ENCODE assay signal across 10 cellular contexts in genomic region chr7:96388166-96388565, GRCh38.
DNase-seq lines count a peak whose midpoint lies in the region; ATAC-seq lines count a peak whose summit lies in the region.
"Had no signal": no experiment of that assay in that cellular context is flagged by ENCODE, and none has a peak within 500 bp of the region (broad histone marks: within the 10 kb centered on the region; RNA-seq: fewer than 3 reads in every experiment).

No MANE protein-coding gene starts in this region.

- DNase-seq in LHCN-M2 (ENCODE audit: low read depth) = peak; percentile 58
- peak; percentile 79 for DNase-seq in adipocyte (ENCODE audit: low read depth)
- DNase-seq in glomerular visceral epithelial cell (ENCODE audit: extremely low spot score) = peak; percentile 53
- no peak for DNase-seq in hippocampal formation (lab: John Stamatoyannopoulos, UW)
- no peak for DNase-seq in NCI-H446 treated with DMSO at 0.1 percent for 48 hours (lab: John Stamatoyannopoulos, UW)
- DNase-seq: activated gamma-delta T cell, nucleus accumbens had no signal

- no peaks in the 10 kb centered on the region for H3K9me3 ChIP-seq in adipocyte (ENCODE audit: control insufficient read depth, low read length)
- H3K9me3 ChIP-seq in subcutaneous abdominal adipose tissue (ENCODE audit: control insufficient read depth in 5 of 5, low read length in 5 of 5) = no peaks in the 10 kb centered on the region

- peak overlapping the region; percentile 56 for H3K27ac ChIP-seq in subcutaneous abdominal adipose tissue (ENCODE audit: low read depth, low read length)

- H3K9ac ChIP-seq in adipocyte (ENCODE audit: low read length) (no peak overlapping the region), subcutaneous abdominal adipose tissue (ENCODE audit: low read length in 5 of 5) (no peak overlapping the region)

- H3K4me1 ChIP-seq in adipocyte (ENCODE audit: control insufficient read depth, insufficient read depth, low read length) (peaks cover 10% of the 10 kb centered on the region), subcutaneous abdominal adipose tissue (ENCODE audit: control insufficient read depth in 5 of 5, insufficient read depth in 5 of 5, low read length in 5 of 5) (peaks cover 0 to 16% (median 0%) of the 10 kb centered on the region in 5 donors)

- no peaks in the 10 kb centered on the region for H3K36me3 ChIP-seq in adipocyte (ENCODE audit: control insufficient read depth, insufficient read depth, low read length, severe bottlenecking)
- H3K36me3 ChIP-seq in subcutaneous abdominal adipose tissue (ENCODE audit: control insufficient read depth in 5 of 5, insufficient read depth in 5 of 5, low read length in 5 of 5) = no peaks in the 10 kb centered on the region

- H3K27me3 ChIP-seq in adipocyte (replicated peaks; ENCODE audit: control insufficient read depth, insufficient read depth, low read length) = no peaks in the 10 kb centered on the region
- peaks cover 0 to 3% (median 0%) of the 10 kb centered on the region in 5 donors for H3K27me3 ChIP-seq in subcutaneous abdominal adipose tissue (ENCODE audit: control insufficient read depth in 5 of 5, insufficient read depth in 4 of 5, low read length in 5 of 5)

- ATAC-seq in GM18868 (IDR thresholded peaks at IDR 0.05; ENCODE audit: unreplicated experiment) = no peak
- ATAC-seq: HCT116 had no signal

- no peak overlapping the region for H3K4me3 ChIP-seq in adipocyte (ENCODE audit: low read length)
- H3K4me3 ChIP-seq in subcutaneous abdominal adipose tissue (ENCODE audit: low read depth in 1 of 5, low read length in 5 of 5) = peak overlapping the region in 1 of 5 donors; percentile 45

Comparison
In these comparisons a context has a peak if more than half of its experiments do, and no peak if none do; other contexts are left out.
1. DNase-seq: peak in LHCN-M2 (single experiment), adipocyte (single experiment) and glomerular visceral epithelial cell (single experiment); none in hippocampal formation (0 of 2) and NCI-H446 treated with DMSO at 0.1 percent for 48 hours (single experiment).